In genomic region chr17:18140648-18141047, GRCh38 we compare ENCODE assay signal across 15 cellular contexts.
"Had no signal": no experiment of that assay in that cellular context is flagged by ENCODE, and none has a peak within 500 bp of the region (broad histone marks: within the 10 kb centered on the region; RNA-seq: fewer than 3 reads in every experiment).

No MANE protein-coding gene starts in this region.

- ATAC-seq: foreskin keratinocyte; stimulated activated naive CD8-positive, alpha-beta T cell treated with anti-CD3 and anti-CD28 coated beads, Interleukin-15, Interleukin-2, amounts not matched to agents 100 U/mL and 50 U/mL, for 24 hours had no signal

- H3K27me3 ChIP-seq: colonic mucosa, heart right ventricle, neutrophil, pancreas, testis had no signal

- H3K4me1 ChIP-seq: colonic mucosa, foreskin keratinocyte, lower lobe of right lung, pancreas had no signal

- DNase-seq: effector CD8-positive, alpha-beta T cell; left ventricle myocardium superior; lower lobe of right lung; natural killer cell; pancreas; sigmoid colon; tibial artery had no signal

- H3K27ac ChIP-seq: colonic mucosa, esophagus muscularis mucosa, foreskin keratinocyte, gastroesophageal sphincter, heart right ventricle, lower lobe of right lung, neutrophil, pancreas, sigmoid colon, testis, tibial artery had no signal

- H3K36me3 ChIP-seq: colonic mucosa, esophagus muscularis mucosa, gastroesophageal sphincter, heart right ventricle, lower lobe of right lung, neutrophil, pancreas, sigmoid colon, tibial artery had no signal

- H3K4me3 ChIP-seq: colonic mucosa, esophagus muscularis mucosa, gastroesophageal sphincter, heart right ventricle, lower lobe of right lung, pancreas, sigmoid colon, testis, tibial artery had no signal

- H3K9me3 ChIP-seq: colonic mucosa, esophagus muscularis mucosa, gastroesophageal sphincter, heart right ventricle, lower lobe of right lung, neutrophil, pancreas, sigmoid colon, testis, tibial artery had no signal
